In the genomic region with DNA sequence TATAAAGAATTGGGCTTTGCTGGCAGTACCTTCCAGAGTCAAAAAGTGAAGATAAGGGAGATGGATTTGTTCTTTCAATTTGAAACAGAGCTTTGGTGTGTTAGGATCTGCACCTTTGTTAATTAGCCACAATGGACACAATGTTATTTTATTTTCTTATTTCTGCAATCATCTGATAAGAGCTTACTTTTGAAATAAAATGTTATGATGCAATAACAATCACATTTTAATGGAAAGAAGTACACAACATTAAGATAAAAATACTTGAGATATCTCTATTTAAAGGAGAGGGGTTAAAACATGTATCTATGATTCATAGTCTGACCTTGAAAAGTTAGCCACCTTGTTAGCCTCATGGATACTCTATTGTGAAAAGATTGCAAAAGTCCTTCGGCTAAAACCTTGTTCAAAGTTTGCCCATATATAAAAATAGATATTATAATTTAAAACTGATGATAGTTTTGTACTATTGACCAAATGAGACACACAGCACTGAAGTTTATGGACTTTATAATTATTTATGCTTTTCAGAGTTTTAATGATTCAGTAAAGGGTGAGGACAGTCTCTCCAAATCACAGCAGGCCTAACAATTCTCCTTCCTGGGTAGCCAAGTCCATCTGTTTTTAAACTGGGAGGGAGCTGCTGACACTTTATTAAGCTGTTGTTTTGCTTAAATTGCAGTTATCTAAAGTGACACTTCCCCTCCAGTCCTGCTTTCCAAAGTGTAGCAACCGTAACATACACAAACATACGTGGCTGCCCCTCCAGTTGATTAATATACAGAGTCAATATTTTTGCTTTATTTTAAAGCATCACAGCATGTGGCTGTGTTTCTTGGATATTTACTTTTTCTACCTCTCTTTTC, we compare ENCODE assay signal across 3 cellular contexts.
A peak's percentile ranks its signal among the peaks of the same experiment; 100 is the strongest.
TF ChIP-seq lines count a peak whose summit lies in the region.

No MANE protein-coding gene starts in this region.

TF ChIP-seq in A549, 52 proteins besides CTCF, POLR2A, EP300 and RAD21:
- TF ChIP-seq ZFP36 (IDR thresholded peaks at IDR 0.05; ENCODE audit: borderline replicate concordance, partially characterized antibody), result no peak
- TF ChIP-seq, protein P1, sequence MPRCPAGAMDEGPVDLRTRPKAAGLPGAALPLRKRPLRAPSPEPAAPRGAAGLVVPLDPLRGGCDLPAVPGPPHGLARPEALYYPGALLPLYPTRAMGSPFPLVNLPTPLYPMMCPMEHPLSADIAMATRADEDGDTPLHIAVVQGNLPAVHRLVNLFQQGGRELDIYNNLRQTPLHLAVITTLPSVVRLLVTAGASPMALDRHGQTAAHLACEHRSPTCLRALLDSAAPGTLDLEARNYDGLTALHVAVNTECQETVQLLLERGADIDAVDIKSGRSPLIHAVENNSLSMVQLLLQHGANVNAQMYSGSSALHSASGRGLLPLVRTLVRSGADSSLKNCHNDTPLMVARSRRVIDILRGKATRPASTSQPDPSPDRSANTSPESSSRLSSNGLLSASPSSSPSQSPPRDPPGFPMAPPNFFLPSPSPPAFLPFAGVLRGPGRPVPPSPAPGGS (IDR thresholded peaks at IDR 0.05), result no peak
- no peak for TF ChIP-seq CHD4 (IDR thresholded peaks at IDR 0.05; ENCODE audit: borderline replicate concordance)
TF ChIP-seq in A549: peak in this region for 0.

TF ChIP-seq in IMR-90, 13 proteins besides CTCF, POLR2A, EP300 and RAD21:
- TF ChIP-seq SMC3 (IDR thresholded peaks at IDR 0.05; ENCODE audit: low read depth, low read length) (no peak), CEBPB (IDR thresholded peaks at IDR 0.05; ENCODE audit: low read depth, low read length) (peak; percentile 56)
TF ChIP-seq in IMR-90: peak in this region for 1.

TF ChIP-seq in K562, 482 proteins besides CTCF, POLR2A, EP300 and RAD21:
- TF ChIP-seq, protein P2, sequence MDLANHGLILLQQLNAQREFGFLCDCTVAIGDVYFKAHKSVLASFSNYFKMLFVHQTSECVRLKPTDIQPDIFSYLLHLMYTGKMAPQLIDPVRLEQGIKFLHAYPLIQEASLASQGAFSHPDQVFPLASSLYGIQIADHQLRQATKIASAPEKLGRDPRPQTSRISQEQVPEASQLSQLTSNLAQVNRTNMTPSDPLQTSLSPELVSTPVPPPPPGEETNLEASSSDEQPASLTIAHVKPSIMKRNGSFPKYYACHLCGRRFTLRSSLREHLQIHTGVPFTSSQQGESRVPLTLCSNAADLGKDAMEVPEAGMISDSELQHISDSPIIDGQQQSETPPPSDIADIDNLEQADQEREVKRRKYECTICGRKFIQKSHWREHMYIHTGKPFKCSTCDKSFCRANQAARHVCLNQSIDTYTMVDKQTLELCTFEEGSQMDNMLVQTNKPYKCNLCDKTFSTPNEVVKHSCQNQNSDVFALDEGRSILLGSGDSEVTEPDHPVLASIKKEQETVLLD (IDR thresholded peaks at IDR 0.05), result no peak
- TF ChIP-seq MEF2A (IDR thresholded peaks at IDR 0.05; ENCODE audit: control insufficient read depth, low read depth, low read length), result no peak
- TF ChIP-seq ETS2 (tag; IDR thresholded peaks at IDR 0.05; ENCODE audit: borderline replicate concordance, poor library complexity, severe bottlenecking), result no peak
- no peak for TF ChIP-seq CC2D1A (IDR thresholded peaks at IDR 0.05)
- TF ChIP-seq YY1 (IDR thresholded peaks at IDR 0.05; ENCODE audit: borderline replicate concordance in 1 of 3, control insufficient read depth in 1 of 3, extremely low read depth in 1 of 3, insufficient read depth in 3 of 3, insufficient read length in 1 of 3, insufficient replicate concordance in 2 of 3, low read depth in 1 of 3, low read length in 2 of 3), result no peak
- no peak for TF ChIP-seq NFRKB (IDR thresholded peaks at IDR 0.05; ENCODE audit: low read depth)
- no peak for TF ChIP-seq ZFPM2 (CRISPR knock-in tag; IDR thresholded peaks at IDR 0.05)
- no peak for TF ChIP-seq ZNF695 (CRISPR knock-in tag; IDR thresholded peaks at IDR 0.05)
- TF ChIP-seq LARP7 (IDR thresholded peaks at IDR 0.05), result no peak
- no peak for TF ChIP-seq ZNF175 (CRISPR knock-in tag; IDR thresholded peaks at IDR 0.05; ENCODE audit: low read depth)
- no peak for TF ChIP-seq NEUROD1 (IDR thresholded peaks at IDR 0.05; ENCODE audit: borderline replicate concordance, low read depth, low read length, partially characterized antibody)
- no peak for TF ChIP-seq FIP1L1 (IDR thresholded peaks at IDR 0.05; ENCODE audit: low read depth, low read length, poor library complexity, severe bottlenecking)
- peak; percentile 66 for TF ChIP-seq CEBPB (tag; IDR thresholded peaks at IDR 0.05)
- TF ChIP-seq, protein P3, sequence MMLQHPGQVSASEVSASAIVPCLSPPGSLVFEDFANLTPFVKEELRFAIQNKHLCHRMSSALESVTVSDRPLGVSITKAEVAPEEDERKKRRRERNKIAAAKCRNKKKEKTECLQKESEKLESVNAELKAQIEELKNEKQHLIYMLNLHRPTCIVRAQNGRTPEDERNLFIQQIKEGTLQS (IDR thresholded peaks at IDR 0.05), result peak; percentile 37
- TF ChIP-seq, protein P3 (CRISPR knock-in tag; conservative IDR thresholded peaks at IDR 0.05), result no peak
- TF ChIP-seq CEBPG (CRISPR knock-in tag; IDR thresholded peaks at IDR 0.05), result no peak
- peak; percentile 52 to 88 for TF ChIP-seq CEBPG (tag; conservative IDR thresholded peaks at IDR 0.05 in 1 of 2, IDR thresholded peaks at IDR 0.05 in 1 of 2)
- TF ChIP-seq KDM2B (CRISPR knock-in tag; IDR thresholded peaks at IDR 0.05), result no peak
- TF ChIP-seq, protein P4, sequence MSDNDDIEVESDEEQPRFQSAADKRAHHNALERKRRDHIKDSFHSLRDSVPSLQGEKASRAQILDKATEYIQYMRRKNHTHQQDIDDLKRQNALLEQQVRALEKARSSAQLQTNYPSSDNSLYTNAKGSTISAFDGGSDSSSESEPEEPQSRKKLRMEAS (CRISPR knock-in tag; IDR thresholded peaks at IDR 0.05), result no peak
- no peak for TF ChIP-seq PYGO2 (tag; IDR thresholded peaks at IDR 0.05)
- TF ChIP-seq, protein P5, sequence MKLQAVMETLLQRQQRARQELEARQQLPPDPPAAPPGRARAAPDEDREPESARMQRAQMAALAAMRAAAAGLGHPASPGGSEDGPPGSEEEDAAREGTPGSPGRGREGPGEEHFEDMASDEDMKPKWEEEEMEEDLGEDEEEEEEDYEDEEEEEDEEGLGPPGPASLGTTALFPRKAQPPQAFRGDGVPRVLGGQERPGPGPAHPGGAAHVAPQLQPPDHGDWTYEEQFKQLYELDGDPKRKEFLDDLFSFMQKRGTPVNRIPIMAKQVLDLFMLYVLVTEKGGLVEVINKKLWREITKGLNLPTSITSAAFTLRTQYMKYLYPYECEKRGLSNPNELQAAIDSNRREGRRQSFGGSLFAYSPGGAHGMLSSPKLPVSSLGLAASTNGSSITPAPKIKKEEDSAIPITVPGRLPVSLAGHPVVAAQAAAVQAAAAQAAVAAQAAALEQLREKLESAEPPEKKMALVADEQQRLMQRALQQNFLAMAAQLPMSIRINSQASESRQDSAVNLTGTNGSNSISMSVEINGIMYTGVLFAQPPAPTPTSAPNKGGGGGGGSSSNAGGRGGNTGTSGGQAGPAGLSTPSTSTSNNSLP (IDR thresholded peaks at IDR 0.05; ENCODE audit: borderline replicate concordance, low read depth, low read length), result no peak
- no peak for TF ChIP-seq ZNF23 (CRISPR knock-in tag; IDR thresholded peaks at IDR 0.05)
- no peak for TF ChIP-seq ZFP30 (CRISPR knock-in tag; IDR thresholded peaks at IDR 0.05; ENCODE audit: borderline replicate concordance)
- TF ChIP-seq POLR2AphosphoS2 (IDR thresholded peaks at IDR 0.05; ENCODE audit: low read length), result no peak
- TF ChIP-seq, protein P6, sequence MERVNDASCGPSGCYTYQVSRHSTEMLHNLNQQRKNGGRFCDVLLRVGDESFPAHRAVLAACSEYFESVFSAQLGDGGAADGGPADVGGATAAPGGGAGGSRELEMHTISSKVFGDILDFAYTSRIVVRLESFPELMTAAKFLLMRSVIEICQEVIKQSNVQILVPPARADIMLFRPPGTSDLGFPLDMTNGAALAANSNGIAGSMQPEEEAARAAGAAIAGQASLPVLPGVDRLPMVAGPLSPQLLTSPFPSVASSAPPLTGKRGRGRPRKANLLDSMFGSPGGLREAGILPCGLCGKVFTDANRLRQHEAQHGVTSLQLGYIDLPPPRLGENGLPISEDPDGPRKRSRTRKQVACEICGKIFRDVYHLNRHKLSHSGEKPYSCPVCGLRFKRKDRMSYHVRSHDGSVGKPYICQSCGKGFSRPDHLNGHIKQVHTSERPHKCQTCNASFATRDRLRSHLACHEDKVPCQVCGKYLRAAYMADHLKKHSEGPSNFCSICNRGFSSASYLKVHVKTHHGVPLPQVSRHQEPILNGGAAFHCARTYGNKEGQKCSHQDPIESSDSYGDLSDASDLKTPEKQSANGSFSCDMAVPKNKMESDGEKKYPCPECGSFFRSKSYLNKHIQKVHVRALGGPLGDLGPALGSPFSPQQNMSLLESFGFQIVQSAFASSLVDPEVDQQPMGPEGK (CRISPR knock-in tag; IDR thresholded peaks at IDR 0.05; ENCODE audit: borderline replicate concordance), result no peak
- no peak for TF ChIP-seq ZNF445 (CRISPR knock-in tag; IDR thresholded peaks at IDR 0.05; ENCODE audit: low read depth)
- TF ChIP-seq, protein P7, sequence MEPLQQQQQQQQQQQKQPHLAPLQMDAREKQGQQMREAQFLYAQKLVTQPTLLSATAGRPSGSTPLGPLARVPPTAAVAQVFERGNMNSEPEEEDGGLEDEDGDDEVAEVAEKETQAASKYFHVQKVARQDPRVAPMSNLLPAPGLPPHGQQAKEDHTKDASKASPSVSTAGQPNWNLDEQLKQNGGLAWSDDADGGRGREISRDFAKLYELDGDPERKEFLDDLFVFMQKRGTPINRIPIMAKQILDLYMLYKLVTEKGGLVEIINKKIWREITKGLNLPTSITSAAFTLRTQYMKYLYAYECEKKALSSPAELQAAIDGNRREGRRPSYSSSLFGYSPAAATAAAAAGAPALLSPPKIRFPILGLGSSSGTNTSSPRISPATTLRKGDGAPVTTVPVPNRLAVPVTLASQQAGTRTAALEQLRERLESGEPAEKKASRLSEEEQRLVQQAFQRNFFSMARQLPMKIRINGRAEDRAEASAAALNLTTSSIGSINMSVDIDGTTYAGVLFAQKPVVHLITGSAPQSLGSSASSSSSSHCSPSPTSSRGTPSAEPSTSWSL (CRISPR knock-in tag; IDR thresholded peaks at IDR 0.05; ENCODE audit: borderline replicate concordance), result no peak
